ENCODE assay signal across 26 cellular contexts in genomic region chr4:153402366-153402765, GRCh38.
"Had no signal": no experiment of that assay in that cellular context is flagged by ENCODE, and none has a peak within 500 bp of the region (broad histone marks: within the 10 kb centered on the region; RNA-seq: fewer than 3 reads in every experiment).

No MANE protein-coding gene starts in this region.

- H3K9me3 Mint-ChIP-seq: activated T-helper 17 cell treated with anti-CD3 and anti-CD28 coated beads, Interleukin-2, amount 50 U/mL, for 72 hours; memory B cell had no signal

- H3K4me1 ChIP-seq: gastroesophageal sphincter, sigmoid colon, spleen, testis, uterus had no signal

- FAIRE-seq: islet of Langerhans had no signal

- H3K9me3 ChIP-seq: gastroesophageal sphincter, mucosa of descending colon, sigmoid colon, spleen, testis, uterus had no signal

- H3K36me3 ChIP-seq: gastroesophageal sphincter, sigmoid colon, spleen, uterus, WERI-Rb-1 had no signal

- H3K4me3 ChIP-seq: gastroesophageal sphincter, mucosa of descending colon, sigmoid colon, spleen, testis, uterus had no signal

- ATAC-seq: activated T-helper 17 cell treated with anti-CD3 and anti-CD28 coated beads, Interleukin-2, amount 50 U/mL, for 72 hours; gastroesophageal sphincter; mucosa of descending colon had no signal

- H3K4me3 Mint-ChIP-seq: activated CD4-positive, alpha-beta T cell treated with anti-CD3 and anti-CD28 coated beads, Interleukin-2, amount 10 ng/mL, durations not matched to agents 7 days and 5 days; activated naive CD8-positive, alpha-beta T cell treated with anti-CD3 and anti-CD28 coated beads for 36 hours; activated T-helper 17 cell treated with anti-CD3 and anti-CD28 coated beads, Interleukin-2, amount 50 U/mL, for 72 hours; brain; memory B cell had no signal

- H3K27ac ChIP-seq: gastroesophageal sphincter, sigmoid colon, spleen, uterus, WERI-Rb-1 had no signal

- H3K27me3 Mint-ChIP-seq: activated CD4-positive, alpha-beta T cell treated with anti-CD3 and anti-CD28 coated beads, Interleukin-2, amount 10 ng/mL, durations not matched to agents 7 days and 5 days; activated naive CD8-positive, alpha-beta T cell treated with anti-CD3 and anti-CD28 coated beads for 36 hours; activated T-helper 17 cell treated with anti-CD3 and anti-CD28 coated beads, Interleukin-2, amount 50 U/mL, for 72 hours; brain; memory B cell had no signal

- H3K27ac Mint-ChIP-seq: activated CD4-positive, alpha-beta T cell treated with anti-CD3 and anti-CD28 coated beads, Interleukin-2, amount 10 ng/mL, durations not matched to agents 7 days and 5 days; activated naive CD8-positive, alpha-beta T cell treated with anti-CD3 and anti-CD28 coated beads for 36 hours; activated T-helper 17 cell treated with anti-CD3 and anti-CD28 coated beads, Interleukin-2, amount 50 U/mL, for 72 hours; brain; memory B cell had no signal

- H3K4me1 Mint-ChIP-seq: activated CD4-positive, alpha-beta T cell treated with anti-CD3 and anti-CD28 coated beads, Interleukin-2, amount 10 ng/mL, durations not matched to agents 7 days and 5 days; activated T-helper 17 cell treated with anti-CD3 and anti-CD28 coated beads, Interleukin-2, amount 50 U/mL, for 72 hours; brain had no signal

- DNase-seq: activated CD4-positive, alpha-beta T cell treated with anti-CD3 and anti-CD28 coated beads, Interleukin-2, amount 10 ng/mL, durations not matched to agents 7 days and 5 days; activated CD4-positive, CD25-positive, alpha-beta regulatory T cell treated with anti-CD3 and anti-CD28 coated beads, Interleukin-2, amount 50 U/mL, for 72 hours; activated naive CD8-positive, alpha-beta T cell treated with anti-CD3 and anti-CD28 coated beads for 36 hours; activated T-cell treated with anti-CD3 and anti-CD28 coated beads, Interleukin-2, amount 50 U/mL, for 1 hour; amniotic stem cell; caudate nucleus; effector memory CD4-positive, alpha-beta T cell; head of caudate nucleus; hypothalamus; mucosa of descending colon; occipital lobe; sigmoid colon; spleen; stimulated activated CD4-positive, alpha-beta T cell treated with anti-CD3 and anti-CD28 coated beads, Interleukin-4, amount 100 ng/mL, for 1 hour; stimulated activated naive CD4-positive, alpha-beta T cell; SW 1271; T-helper 2 cell; testis; trophoblast cell; uterus; WERI-Rb-1 had no signal

- H3K27me3 ChIP-seq: gastroesophageal sphincter, sigmoid colon, spleen, testis, uterus had no signal
